In the genomic region with DNA sequence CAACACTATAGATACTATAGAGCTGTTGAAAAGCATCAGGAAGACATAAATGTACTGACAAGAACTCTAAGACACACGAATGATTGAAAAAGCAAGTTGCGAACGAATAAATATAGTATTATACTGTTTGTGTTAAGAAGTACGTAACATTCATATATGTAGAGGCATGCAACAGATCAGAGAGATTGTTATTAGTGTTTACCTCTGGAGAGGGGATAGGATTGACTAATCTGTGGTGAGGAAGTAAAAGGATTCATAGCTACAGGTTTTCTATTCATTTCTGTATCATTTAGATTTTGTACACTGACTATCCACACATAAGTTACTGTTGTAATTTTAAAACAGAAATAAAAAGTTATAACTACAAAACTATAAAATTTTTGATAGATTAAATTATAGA, we compare ENCODE assay signal across 29 cellular contexts.
"Had no signal": no experiment of that assay in that cellular context is flagged by ENCODE, and none has a peak within 500 bp of the region (broad histone marks: within the 10 kb centered on the region; RNA-seq: fewer than 3 reads in every experiment).

No MANE protein-coding gene starts in this region.

- H3K9me3 ChIP-seq: colonic mucosa, esophagus muscularis mucosa, esophagus squamous epithelium, gastrocnemius medialis, gastroesophageal sphincter, heart left ventricle, heart right ventricle had no signal

- H3K4me1 ChIP-seq: colonic mucosa, esophagus muscularis mucosa, esophagus squamous epithelium, foreskin keratinocyte, gastrocnemius medialis, gastroesophageal sphincter, heart left ventricle, heart right ventricle had no signal

- H3K4me3 Mint-ChIP-seq: dendritic cell treated with granulocyte-macrophage colony-stimulating factor and Interleukin-4, amounts not matched to agents 40 ng/mL and 50 ng/mL, for 4 days; effector memory CD8-positive, alpha-beta T cell; endodermal cell had no signal

- H3K27ac ChIP-seq: colonic mucosa, coronary artery, dorsolateral prefrontal cortex, epithelial cell of prostate, esophagus muscularis mucosa, esophagus squamous epithelium, foreskin keratinocyte, gastrocnemius medialis, gastroesophageal sphincter, heart left ventricle, heart right ventricle, hepatocyte had no signal

- H3K9me3 Mint-ChIP-seq: dendritic cell treated with granulocyte-macrophage colony-stimulating factor and Interleukin-4, amounts not matched to agents 40 ng/mL and 50 ng/mL, for 4 days; effector memory CD8-positive, alpha-beta T cell; endodermal cell had no signal

- H3K4me3 ChIP-seq: colonic mucosa, coronary artery, dorsolateral prefrontal cortex, esophagus muscularis mucosa, esophagus squamous epithelium, gastrocnemius medialis, gastroesophageal sphincter, heart left ventricle, heart right ventricle, hepatocyte had no signal

- H3K4me2 ChIP-seq: hepatocyte had no signal

- H3K27ac Mint-ChIP-seq: dendritic cell treated with granulocyte-macrophage colony-stimulating factor and Interleukin-4, amounts not matched to agents 40 ng/mL and 50 ng/mL, for 4 days; effector memory CD8-positive, alpha-beta T cell; endodermal cell had no signal

- H2AFZ ChIP-seq: hepatocyte had no signal

- DNase-seq: colonic mucosa; cortex of kidney; dermis blood vessel endothelial cell; dorsolateral prefrontal cortex; effector CD4-positive, alpha-beta T cell; effector CD8-positive, alpha-beta T cell; effector memory CD4-positive, alpha-beta T cell; effector memory CD8-positive, alpha-beta T cell; endodermal cell; erythroblast; esophagus squamous epithelium; foreskin fibroblast; foreskin keratinocyte; foreskin melanocyte; gastrocnemius medialis; glutamatergic neuron; head of caudate nucleus; heart left ventricle; heart right ventricle had no signal

- ATAC-seq: effector memory CD8-positive, alpha-beta T cell; esophagus mucosa; foreskin keratinocyte; gastrocnemius medialis; gastroesophageal sphincter; heart left ventricle; heart right ventricle had no signal

- H3K79me2 ChIP-seq: hepatocyte had no signal

- H3K36me3 ChIP-seq: colonic mucosa, esophagus muscularis mucosa, esophagus squamous epithelium, gastrocnemius medialis, gastroesophageal sphincter, heart left ventricle, heart right ventricle had no signal

- H3K27me3 ChIP-seq: colonic mucosa, foreskin keratinocyte, gastrocnemius medialis had no signal

- FAIRE-seq: colon, endometrium, endothelial cell of umbilical vein had no signal
